Comparison of ENCODE assay signal across 2 cellular contexts in genomic region chr2:96116879-96117533, GRCh38.
TF ChIP-seq lines count a peak whose summit lies in the region.

No MANE protein-coding gene starts in this region.

TF ChIP-seq in HEK293, 187 proteins besides CTCF, POLR2A, EP300 and RAD21 (continues in another document):
- no peak for TF ChIP-seq KLF10 (tag by site-specific recombination; IDR thresholded peaks at IDR 0.05)
- no peak for TF ChIP-seq ZNF660 (tag by site-specific recombination; IDR thresholded peaks at IDR 0.05)
- no peak for TF ChIP-seq BCL11A (tag by site-specific recombination; IDR thresholded peaks at IDR 0.05; ENCODE audit: low read depth)
- TF ChIP-seq IKZF3 (tag by site-specific recombination; IDR thresholded peaks at IDR 0.05) = peak; percentile 42; the same call in 1 of the 2 replicates
- no peak for TF ChIP-seq ZNF157 (tag by site-specific recombination; IDR thresholded peaks at IDR 0.05)
- TF ChIP-seq ZNF580 (tag by site-specific recombination; IDR thresholded peaks at IDR 0.05) = no peak
- TF ChIP-seq GLI4 (tag by site-specific recombination; IDR thresholded peaks at IDR 0.05) = no peak
- no peak for TF ChIP-seq ZNF518A (tag by site-specific recombination; conservative IDR thresholded peaks at IDR 0.05; ENCODE audit: low read depth)
- TF ChIP-seq ZNF571 (tag by site-specific recombination; IDR thresholded peaks at IDR 0.05) = no peak
- no peak for TF ChIP-seq ZNF510 (tag by site-specific recombination; IDR thresholded peaks at IDR 0.05; ENCODE audit: insufficient replicate concordance)
- no peak for TF ChIP-seq ZNF394 (tag by site-specific recombination; IDR thresholded peaks at IDR 0.05; ENCODE audit: borderline replicate concordance)
- TF ChIP-seq, protein P1, sequence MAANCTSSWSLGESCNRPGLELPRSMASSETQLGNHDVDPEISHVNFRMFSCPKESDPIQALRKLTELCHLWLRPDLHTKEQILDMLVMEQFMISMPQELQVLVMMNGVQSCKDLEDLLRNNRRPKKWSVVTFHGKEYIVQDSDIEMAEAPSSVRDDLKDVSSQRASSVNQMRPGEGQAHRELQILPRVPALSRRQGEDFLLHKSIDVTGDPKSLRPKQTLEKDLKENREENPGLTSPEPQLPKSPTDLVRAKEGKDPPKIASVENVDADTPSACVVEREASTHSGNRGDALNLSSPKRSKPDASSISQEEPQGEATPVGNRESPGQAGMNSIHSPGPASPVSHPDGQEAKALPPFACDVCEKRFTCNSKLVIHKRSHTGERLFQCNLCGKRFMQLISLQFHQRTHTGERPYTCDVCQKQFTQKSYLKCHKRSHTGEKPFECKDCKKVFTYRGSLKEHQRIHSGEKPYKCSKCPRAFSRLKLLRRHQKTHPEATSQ (tag by site-specific recombination; IDR thresholded peaks at IDR 0.05) = no peak
- TF ChIP-seq ZBTB11 (tag by site-specific recombination; conservative IDR thresholded peaks at IDR 0.05; ENCODE audit: low read depth) = peak; percentile 81
- peak; percentile 33 for TF ChIP-seq ZBTB26 (tag by site-specific recombination; optimal IDR thresholded peaks at IDR 0.05)
- no peak for TF ChIP-seq ZNF548 (tag by site-specific recombination; IDR thresholded peaks at IDR 0.05)
- no peak for TF ChIP-seq KLF1 (tag by site-specific recombination; IDR thresholded peaks at IDR 0.05)
- TF ChIP-seq SETDB1 (IDR thresholded peaks at IDR 0.05; ENCODE audit: insufficient read length, low read length) = no peak

TF ChIP-seq in endothelial cell of umbilical vein, 7 proteins besides CTCF, POLR2A, EP300 and RAD21:
- TF ChIP-seq MYC (IDR thresholded peaks at IDR 0.05; ENCODE audit: low read depth, low read length) (no peak), EZH2 (IDR thresholded peaks at IDR 0.05; ENCODE audit: borderline replicate concordance, low read depth, low read length, severe bottlenecking) (no peak), FOS (IDR thresholded peaks at IDR 0.05; ENCODE audit: borderline replicate concordance, insufficient read depth, low read length) (no peak), POLR2AphosphoS5 (IDR thresholded peaks at IDR 0.05; ENCODE audit: insufficient read depth, low read depth, low read length) (no peak), JUN (IDR thresholded peaks at IDR 0.05; ENCODE audit: borderline replicate concordance, insufficient read depth, insufficient read length, low read depth) (no peak), GATA2 (IDR thresholded peaks at IDR 0.05; ENCODE audit: insufficient read depth, insufficient read length, low read depth, low read length) (no peak)
- TF ChIP-seq, protein P2, sequence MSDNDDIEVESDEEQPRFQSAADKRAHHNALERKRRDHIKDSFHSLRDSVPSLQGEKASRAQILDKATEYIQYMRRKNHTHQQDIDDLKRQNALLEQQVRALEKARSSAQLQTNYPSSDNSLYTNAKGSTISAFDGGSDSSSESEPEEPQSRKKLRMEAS (IDR thresholded peaks at IDR 0.05; ENCODE audit: insufficient read depth, insufficient read length) = no peak
